Comparison of ENCODE assay signal across 8 cellular contexts in the genomic region with DNA sequence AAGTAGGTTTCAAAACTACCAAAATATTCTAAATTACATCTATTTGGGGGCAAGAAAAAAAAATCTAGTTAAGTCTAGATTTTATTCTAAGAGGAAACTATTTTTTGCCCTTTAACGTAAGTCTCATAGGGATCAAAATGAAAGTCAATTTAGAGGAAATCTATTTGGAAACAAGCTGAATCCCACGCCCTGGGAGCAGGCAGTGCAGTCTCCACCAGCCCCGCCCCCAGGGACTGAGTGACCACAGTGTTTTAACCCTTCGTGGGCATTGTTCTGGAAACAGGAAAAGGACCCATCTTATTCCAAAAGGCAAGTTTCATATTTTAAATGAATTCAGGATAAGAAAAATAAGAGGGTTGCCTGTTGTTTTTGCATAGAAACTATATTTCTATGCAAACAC.
A peak's percentile ranks its signal among the peaks of the same experiment; 100 is the strongest.
DNase-seq lines count a peak whose midpoint lies in the region; ATAC-seq lines count a peak whose summit lies in the region.

No MANE protein-coding gene starts in this region.

- peak; percentile 43 for DNase-seq in H4 (ENCODE audit: low spot score)
- DNase-seq in amniotic stem cell (lab: John Stamatoyannopoulos, UW), result peak; percentile 32
- DNase-seq in hepatic stellate cell (ENCODE audit: low spot score), result peak; percentile 46
- DNase-seq in sciatic nerve (ENCODE audit: low spot score), result peak; percentile 80
- no peak for DNase-seq in stimulated activated CD4-positive, alpha-beta T cell treated with anti-CD3 and anti-CD28 coated beads, Interleukin-2, amount 100 ng/mL, for 48 hours

- intact Hi-C loops in sciatic nerve (cut with DNase I), result no loop called here

- ATAC-seq in sciatic nerve, result peak; percentile 65
- ATAC-seq in HG03139 (IDR thresholded peaks at IDR 0.05; ENCODE audit: unreplicated experiment), result no peak
- ATAC-seq in HG02798 (IDR thresholded peaks at IDR 0.05; ENCODE audit: poor library complexity, unreplicated experiment), result no peak
- ATAC-seq in GM18907 (IDR thresholded peaks at IDR 0.05; ENCODE audit: unreplicated experiment), result no peak

Comparison
In these comparisons a context has a peak if more than half of its experiments do, and no peak if none do; other contexts are left out.
1. DNase-seq: peak in H4 (single experiment), amniotic stem cell (single experiment), hepatic stellate cell (single experiment) and sciatic nerve (single experiment); none in stimulated activated CD4-positive, alpha-beta T cell treated with anti-CD3 and anti-CD28 coated beads, Interleukin-2, amount 100 ng/mL, for 48 hours (0 of 2).